In genomic region chr11:58549644-58550043, GRCh38 we compare ENCODE assay signal across 22 cellular contexts. TPM values are rescaled to one million over a fixed set of nuclear protein-coding genes. Genes with fewer than 3 reads are reported as not detected.
A peak's percentile ranks its signal among the peaks of the same experiment; 100 is the strongest.
DNase-seq lines count a peak whose midpoint lies in the region; ATAC-seq and TF ChIP-seq lines count a peak whose summit lies in the region.
"Had no signal": no experiment of that assay in that cellular context is flagged by ENCODE, and none has a peak within 500 bp of the region (broad histone marks: within the 10 kb centered on the region; RNA-seq: fewer than 3 reads in every experiment).

No MANE protein-coding gene starts in this region.

- H3K36me3 ChIP-seq in osteoblast (ENCODE audit: insufficient read depth, low read length): peaks cover 41% of the 10 kb centered on the region

- H2AFZ ChIP-seq in osteoblast (ENCODE audit: low read length): no peak overlapping the region

- intact Hi-C loops in Right ventricle myocardium inferior (cut with DNase I) (no loop called here), cardiac septum (cut with DNase I) (no loop called here), left cardiac atrium (cut with DNase I) (no loop called here), MCF 10A (cut with micrococcal nuclease) (no loop called here)

- peaks cover 92% of the 10 kb centered on the region for H3K36me3 Mint-ChIP-seq in effector memory CD8-positive, alpha-beta T cell (ENCODE audit: insufficient read depth)
- peaks cover 56% of the 10 kb centered on the region for H3K36me3 Mint-ChIP-seq in MCF 10A (ENCODE audit: insufficient read depth, unreplicated experiment)

- POLR2A ChIA-PET in MCF 10A (lab: Yijun Ruan, JAX): interaction anchor here (1.3 kb wide), 1 partner anchor 20 kb away, joined by 3 read pairs; no protein-coding TSS in a partner anchor

- CTCF ChIA-PET in MCF 10A (lab: Yijun Ruan, JAX): no interaction called here

- H3K27ac ChIP-seq in osteoblast (ENCODE audit: low read depth, low read length): no peak overlapping the region
- H3K27ac ChIP-seq: BLaER1 had no signal

- no peak overlapping the region for H3K4me3 ChIP-seq in osteoblast (ENCODE audit: insufficient read depth, low read length)
- H3K4me3 ChIP-seq: BLaER1 had no signal

- H3K27ac Mint-ChIP-seq in effector memory CD8-positive, alpha-beta T cell: peak overlapping the region; percentile 65 to 73
- no peak overlapping the region for H3K27ac Mint-ChIP-seq in MCF 10A (ENCODE audit: low read depth, unreplicated experiment)
- H3K27ac Mint-ChIP-seq: CD14-positive monocyte, HFFc6 had no signal

- no peaks in the 10 kb centered on the region for H3K79me2 ChIP-seq in osteoblast (ENCODE audit: insufficient read depth, low read length)

- no peaks in the 10 kb centered on the region for H4K20me1 ChIP-seq in osteoblast (ENCODE audit: insufficient read depth, low read length)
- H4K20me1 ChIP-seq: BLaER1 had no signal

- DNase-seq in Right ventricle myocardium inferior (ENCODE audit: missing footprints) (no peak), cardiac septum (ENCODE audit: low spot score) (no peak), left cardiac atrium (peak; percentile 28), osteoblast (ENCODE audit: insufficient read length, low spot score, missing footprints) (peak; percentile 62), MCF 10A (ENCODE audit: unreplicated experiment) (no peak)
- DNase-seq in effector memory CD8-positive, alpha-beta T cell: no peak
- DNase-seq: 8988T; CD4-positive, alpha-beta memory T cell; DMS153; DMS79; GDM1; GOT3; H7; HFFc6 had no signal

- no peaks in the 10 kb centered on the region for H3K9me3 ChIP-seq in osteoblast (ENCODE audit: low read depth, low read length)
- H3K9me3 ChIP-seq: BLaER1 had no signal

- ATAC-seq in Right ventricle myocardium inferior: peak; percentile 93
- ATAC-seq in effector memory CD8-positive, alpha-beta T cell (replicated peaks): no peak
- peak; percentile 59 to 94 for ATAC-seq in left cardiac atrium
- ATAC-seq in GM19397 (IDR thresholded peaks at IDR 0.05; ENCODE audit: unreplicated experiment): no peak
- no peak for ATAC-seq in HG02759 (IDR thresholded peaks at IDR 0.05; ENCODE audit: unreplicated experiment)
- ATAC-seq: HCT116, HepG2 had no signal

- no peaks in the 10 kb centered on the region for H3K27me3 ChIP-seq in osteoblast (ENCODE audit: insufficient read depth, low read length)
- H3K27me3 ChIP-seq: BLaER1 had no signal

- no peaks in the 10 kb centered on the region for H3K27me3 Mint-ChIP-seq in effector memory CD8-positive, alpha-beta T cell
- H3K27me3 Mint-ChIP-seq in MCF 10A (ENCODE audit: insufficient read depth, unreplicated experiment): no peaks in the 10 kb centered on the region
- H3K27me3 Mint-ChIP-seq: CD4-positive, alpha-beta memory T cell had no signal

- no peak overlapping the region for H3K4me3 Mint-ChIP-seq in effector memory CD8-positive, alpha-beta T cell
- H3K4me3 Mint-ChIP-seq in MCF 10A (ENCODE audit: unreplicated experiment): no peak overlapping the region
- H3K4me3 Mint-ChIP-seq: CD14-positive monocyte; CD4-positive, alpha-beta memory T cell; HFFc6 had no signal

- BruUV-seq in MCF 10A (replicated peaks; lab: Mats Ljungman, UMichigan): no TSS peak

- H3K9me3 Mint-ChIP-seq in effector memory CD8-positive, alpha-beta T cell: no peaks in the 10 kb centered on the region
- H3K9me3 Mint-ChIP-seq in MCF 10A (ENCODE audit: unreplicated experiment): no peaks in the 10 kb centered on the region
- H3K9me3 Mint-ChIP-seq: HFFc6 had no signal

- peaks cover 6 to 14% of the 10 kb centered on the region in 2 donors for H3K4me1 Mint-ChIP-seq in effector memory CD8-positive, alpha-beta T cell (ENCODE audit: low read depth in 2 of 2)
- no peaks in the 10 kb centered on the region for H3K4me1 Mint-ChIP-seq in MCF 10A (ENCODE audit: insufficient read depth, unreplicated experiment)
- H3K4me1 Mint-ChIP-seq: CD14-positive monocyte had no signal

- H3K4me1 ChIP-seq in osteoblast (ENCODE audit: insufficient read depth, low read length): no peaks in the 10 kb centered on the region

- no peak overlapping the region for H3K4me2 ChIP-seq in osteoblast (ENCODE audit: insufficient read depth, low read length)
- H3K4me2 ChIP-seq: BLaER1 had no signal

- TF ChIP-seq CTCF in osteoblast (IDR thresholded peaks at IDR 0.05; ENCODE audit: extremely low read depth, low read depth, low read length) (no peak), MCF 10A (IDR thresholded peaks at IDR 0.05; ENCODE audit: unreplicated experiment) (no peak)

RNA-seq across cellular contexts. Expression of gene LPXN, which starts 26.0 kb away (rescaled TPM):
- total RNA-seq in Right ventricle myocardium inferior (3.9 TPM), cardiac septum (4.4 TPM), left cardiac atrium (1 to 10 TPM; 5.0 to 6.0 TPM), osteoblast (8.5 and 14.5 TPM in 2 replicates), MCF 10A (2022) (7.6 and 7.8 TPM in 2 replicates)

RNA-seq across cellular contexts. Expression of gene ZFP91, which starts 29.2 kb away (rescaled TPM):
- total RNA-seq in Right ventricle myocardium inferior (61.1 TPM), cardiac septum (63.1 TPM), left cardiac atrium (10 to 100 TPM; 49.8 to 58.6 TPM), osteoblast (61.2 and 62.5 TPM in 2 replicates), MCF 10A (2022) (72.9 and 86.2 TPM in 2 replicates)

RNA-seq across cellular contexts. Expression of gene OR5B21, which starts 41.7 kb away (rescaled TPM):
- not detected for total RNA-seq in Right ventricle myocardium inferior
- total RNA-seq in cardiac septum: not detected
- total RNA-seq in left cardiac atrium: not detected
- not detected in 2 replicates for total RNA-seq in osteoblast
- total RNA-seq in MCF 10A (2022): not detected in 2 replicates
- total RNA-seq: A673, Daoy, H7, HepG2 had no signal

Comparison
In these comparisons a context has a peak if more than half of its experiments do, and no peak if none do; other contexts are left out.
1. DNase-seq: peak in left cardiac atrium (single experiment) and osteoblast (single experiment); none in Right ventricle myocardium inferior (single experiment), cardiac septum (single experiment), effector memory CD8-positive, alpha-beta T cell (0 of 3) and MCF 10A (single experiment).
2. ATAC-seq: peak in Right ventricle myocardium inferior (single experiment) and left cardiac atrium (2 of 2); none in effector memory CD8-positive, alpha-beta T cell (single experiment), GM19397 (single experiment) and HG02759 (single experiment).